22 cellular contexts compared by ENCODE assay signal in the genomic region with DNA sequence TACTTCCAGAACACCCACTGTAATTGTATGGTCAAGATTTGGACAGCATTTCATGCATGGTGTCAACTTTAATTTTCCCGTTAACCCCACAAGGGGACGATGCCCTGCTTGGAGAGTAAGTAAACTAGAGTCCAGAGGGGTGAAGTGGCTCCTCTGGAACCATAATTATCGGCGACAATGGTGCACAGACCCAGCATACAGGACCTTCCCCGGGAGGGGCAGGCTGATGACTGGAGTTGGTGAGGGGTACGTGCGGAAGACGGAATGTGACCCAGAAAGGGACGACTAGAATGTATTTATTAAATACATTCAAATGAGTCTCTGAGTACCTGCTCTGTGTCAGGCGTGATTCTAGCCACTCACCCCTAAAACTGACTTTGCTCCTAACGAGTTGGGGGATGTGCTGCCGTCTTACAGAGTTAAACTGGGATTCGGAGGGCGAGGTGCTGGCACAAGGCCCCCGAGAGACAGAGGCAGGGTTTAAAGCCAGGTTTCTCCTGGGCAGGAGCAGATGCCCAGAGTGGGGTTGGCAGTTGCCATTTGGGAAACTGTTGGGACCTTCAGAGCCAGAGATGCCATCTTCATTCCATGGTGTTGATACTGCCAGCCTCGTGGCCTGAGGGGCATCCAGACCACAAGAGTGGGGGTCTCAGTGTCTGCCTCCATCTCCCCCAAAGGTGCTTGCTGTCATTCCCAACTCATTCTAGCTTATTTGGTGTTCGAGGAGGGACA. TPM values are rescaled to one million over a fixed set of nuclear protein-coding genes. Genes with fewer than 3 reads are reported as not detected.
"Had no signal": no experiment of that assay in that cellular context is flagged by ENCODE, and none has a peak within 500 bp of the region (broad histone marks: within the 10 kb centered on the region; RNA-seq: fewer than 3 reads in every experiment).

No MANE protein-coding gene starts in this region.

- H3K4me2 ChIP-seq: smooth muscle cell had no signal

- H3K36me3 Mint-ChIP-seq: mesothelial cell of epicardium had no signal

- H3K4me3 ChIP-seq: heart left ventricle, lung, smooth muscle cell, testis had no signal

- H3K9me3 ChIP-seq: heart left ventricle, neutrophil, testis had no signal

- ATAC-seq: effector memory CD8-positive, alpha-beta T cell; heart left ventricle; left colon; right cardiac atrium; SK-N-SH treated with all-trans-retinoic acid at 6 μM for 48 hours; stimulated activated naive CD8-positive, alpha-beta T cell treated with anti-CD3 and anti-CD28 coated beads, Interleukin-15, amount 100 ng/mL, for 72 hours had no signal

- H3K4me3 Mint-ChIP-seq: activated CD4-positive, alpha-beta memory T cell treated with anti-CD3 and anti-CD28 coated beads, Interleukin-2, amount 10 ng/mL, durations not matched to agents 7 days and 5 days; dendritic cell treated with granulocyte-macrophage colony-stimulating factor and Interleukin-4, amounts not matched to agents 40 ng/mL and 50 ng/mL, for 4 days; effector memory CD8-positive, alpha-beta T cell; mesothelial cell of epicardium; stimulated activated naive CD8-positive, alpha-beta T cell treated with anti-CD3 and anti-CD28 coated beads, Interleukin-15, amount 100 ng/mL, for 72 hours had no signal

- H3K9me3 Mint-ChIP-seq: activated CD4-positive, alpha-beta memory T cell treated with anti-CD3 and anti-CD28 coated beads, Interleukin-2, amount 10 ng/mL, durations not matched to agents 7 days and 5 days; dendritic cell treated with granulocyte-macrophage colony-stimulating factor and Interleukin-4, amounts not matched to agents 40 ng/mL and 50 ng/mL, for 4 days; effector memory CD8-positive, alpha-beta T cell; mesothelial cell of epicardium; stimulated activated naive CD8-positive, alpha-beta T cell treated with anti-CD3 and anti-CD28 coated beads, Interleukin-15, amount 100 ng/mL, for 72 hours had no signal

- H3K36me3 ChIP-seq: heart left ventricle, neutrophil had no signal

- H3K4me1 Mint-ChIP-seq: activated CD4-positive, alpha-beta memory T cell treated with anti-CD3 and anti-CD28 coated beads, Interleukin-2, amount 10 ng/mL, durations not matched to agents 7 days and 5 days; stimulated activated naive CD8-positive, alpha-beta T cell treated with anti-CD3 and anti-CD28 coated beads, Interleukin-15, amount 100 ng/mL, for 72 hours had no signal

- H3K4me1 ChIP-seq: heart left ventricle, testis had no signal

- FAIRE-seq: urothelium cell line had no signal

- DNase-seq: activated CD4-positive, alpha-beta memory T cell treated with anti-CD3 and anti-CD28 coated beads, Interleukin-2, amount 10 ng/mL, durations not matched to agents 7 days and 5 days; activated CD4-positive, alpha-beta T cell treated with anti-CD3 and anti-CD28 coated beads for 4 hours; activated gamma-delta T cell treated with Interleukin-2 at 50 U/mL for 16 hours; anterior cingulate cortex; cerebellar nuclear complex; effector memory CD8-positive, alpha-beta T cell; foreskin melanocyte; right cardiac atrium; stimulated activated naive CD8-positive, alpha-beta T cell treated with anti-CD3 and anti-CD28 coated beads, Interleukin-15, amount 100 ng/mL, for 72 hours; T-helper 1 cell; T1000 had no signal

- H3K27ac Mint-ChIP-seq: activated CD4-positive, alpha-beta memory T cell treated with anti-CD3 and anti-CD28 coated beads, Interleukin-2, amount 10 ng/mL, durations not matched to agents 7 days and 5 days; dendritic cell treated with granulocyte-macrophage colony-stimulating factor and Interleukin-4, amounts not matched to agents 40 ng/mL and 50 ng/mL, for 4 days; effector memory CD8-positive, alpha-beta T cell; mesothelial cell of epicardium; stimulated activated naive CD8-positive, alpha-beta T cell treated with anti-CD3 and anti-CD28 coated beads, Interleukin-15, amount 100 ng/mL, for 72 hours had no signal

- H3K27ac ChIP-seq: heart left ventricle, neutrophil, testis had no signal

- H3K27me3 ChIP-seq: testis had no signal

RNA-seq across cellular contexts. Expression of a gene that starts 10.9 kb away (rescaled TPM):
- total RNA-seq: activated CD4-positive, alpha-beta memory T cell treated with anti-CD3 and anti-CD28 coated beads, Interleukin-2, amount 10 ng/mL, durations not matched to agents 7 days and 5 days; fibroblast of lung; heart left ventricle; left colon; right cardiac atrium had no signal
- polyA plus RNA-seq: fibroblast of lung, heart left ventricle had no signal
